9 cellular contexts compared by ENCODE assay signal in the genomic region with DNA sequence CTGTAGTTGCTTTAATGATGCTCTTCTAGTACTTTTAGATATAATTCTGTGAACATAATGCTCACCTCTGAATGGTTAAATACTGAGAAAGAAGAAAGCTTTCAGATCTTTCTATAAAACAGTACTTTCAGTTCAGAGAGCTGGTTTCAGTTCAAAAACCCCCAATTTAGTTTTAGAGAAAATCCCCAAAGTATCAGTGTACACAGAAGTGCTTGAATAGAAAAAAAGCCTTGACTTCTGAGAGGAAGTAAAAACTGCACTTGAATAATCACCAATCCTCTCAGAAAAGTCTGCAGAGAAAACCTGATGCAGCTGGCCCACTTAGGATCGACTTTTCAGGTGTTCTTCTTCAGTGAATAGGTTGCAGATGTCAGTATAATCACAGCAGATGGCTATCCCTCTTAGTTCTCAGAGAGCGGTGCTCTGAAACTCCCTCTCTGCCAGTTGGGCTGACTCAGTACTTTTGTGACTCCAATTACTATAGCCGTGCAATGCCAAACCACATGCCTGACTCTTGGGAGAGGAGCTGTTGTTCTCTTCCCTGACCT.
DNase-seq lines count a peak whose midpoint lies in the region; ATAC-seq and TF ChIP-seq lines count a peak whose summit lies in the region.
"Had no signal": no experiment of that assay in that cellular context is flagged by ENCODE, and none has a peak within 500 bp of the region (broad histone marks: within the 10 kb centered on the region; RNA-seq: fewer than 3 reads in every experiment).

No MANE protein-coding gene starts in this region.

- H3K36me3 Mint-ChIP-seq in activated CD8-positive, alpha-beta T cell treated with anti-CD3 and anti-CD28 coated beads, Interleukin-2, amount 10 ng/mL, durations not matched to agents 7 days and 5 days (ENCODE audit: low read depth), result no peaks in the 10 kb centered on the region

- ATAC-seq in GM19324 (IDR thresholded peaks at IDR 0.05; ENCODE audit: low FRiP score, unreplicated experiment) (peak; percentile 67), HG03139 (IDR thresholded peaks at IDR 0.05; ENCODE audit: unreplicated experiment) (peak; percentile 86)
- ATAC-seq in activated CD8-positive, alpha-beta T cell treated with anti-CD3 and anti-CD28 coated beads, Interleukin-2, amount 10 ng/mL, durations not matched to agents 7 days and 5 days, result no peak

- TF ChIP-seq CTCF in BJ (IDR thresholded peaks at IDR 0.05; ENCODE audit: insufficient read depth, low read depth, low read length), result no peak

- H3K27me3 ChIP-seq in BJ (ENCODE audit: control insufficient read depth, insufficient read depth, low read length), result no peaks in the 10 kb centered on the region

- H3K4me3 ChIP-seq in BJ (ENCODE audit: low read depth, low read length), result no peak overlapping the region

- POLR2A ChIA-PET in BJ (lab: Charles Lee), result no interaction called here
- POLR2A ChIA-PET in activated CD8-positive, alpha-beta T cell treated with anti-CD3 and anti-CD28 coated beads, Interleukin-2, amount 10 ng/mL, durations not matched to agents 7 days and 5 days (lab: Charles Lee), result no interaction called here

- DNase-seq in BJ (ENCODE audit: low read depth) (peak; percentile 13), NCI-H748 treated with DMSO at 0.1 percent for 48 hours (lab: John Stamatoyannopoulos, UW) (peak; percentile 25), glomerular visceral epithelial cell (ENCODE audit: extremely low spot score) (peak; percentile 75), dermis blood vessel endothelial cell (no peak)
- DNase-seq in activated CD4-positive, alpha-beta T cell treated with anti-CD3 and anti-CD28 coated beads for 1 hour, result no peak
- DNase-seq in activated CD8-positive, alpha-beta T cell treated with anti-CD3 and anti-CD28 coated beads, Interleukin-2, amount 10 ng/mL, durations not matched to agents 7 days and 5 days, result no peak

- CTCF ChIA-PET in BJ (lab: Yijun Ruan, JAX), result no interaction called here
- CTCF ChIA-PET in activated CD8-positive, alpha-beta T cell treated with anti-CD3 and anti-CD28 coated beads, Interleukin-2, amount 10 ng/mL, durations not matched to agents 7 days and 5 days (lab: Charles Lee), result interaction anchor here (0.7 kb wide), 1 partner anchor 78 kb away, joined by 3 read pairs; no protein-coding TSS in a partner anchor

- H3K27me3 Mint-ChIP-seq in activated CD8-positive, alpha-beta T cell treated with anti-CD3 and anti-CD28 coated beads, Interleukin-2, amount 10 ng/mL, durations not matched to agents 7 days and 5 days (ENCODE audit: low read depth), result no peaks in the 10 kb centered on the region
- H3K27me3 Mint-ChIP-seq: central memory CD8-positive, alpha-beta T cell had no signal

- H3K9me3 Mint-ChIP-seq in activated CD8-positive, alpha-beta T cell treated with anti-CD3 and anti-CD28 coated beads, Interleukin-2, amount 10 ng/mL, durations not matched to agents 7 days and 5 days (ENCODE audit: insufficient read depth), result peaks cover 5% of the 10 kb centered on the region

- H3K4me1 Mint-ChIP-seq in activated CD8-positive, alpha-beta T cell treated with anti-CD3 and anti-CD28 coated beads, Interleukin-2, amount 10 ng/mL, durations not matched to agents 7 days and 5 days (ENCODE audit: low read depth), result no peaks in the 10 kb centered on the region
- H3K4me1 Mint-ChIP-seq: central memory CD8-positive, alpha-beta T cell had no signal

- no peak overlapping the region for H3K4me3 Mint-ChIP-seq in activated CD8-positive, alpha-beta T cell treated with anti-CD3 and anti-CD28 coated beads, Interleukin-2, amount 10 ng/mL, durations not matched to agents 7 days and 5 days
- H3K4me3 Mint-ChIP-seq: central memory CD8-positive, alpha-beta T cell had no signal

- H3K27ac Mint-ChIP-seq in activated CD8-positive, alpha-beta T cell treated with anti-CD3 and anti-CD28 coated beads, Interleukin-2, amount 10 ng/mL, durations not matched to agents 7 days and 5 days, result no peak overlapping the region

- H3K36me3 ChIP-seq in BJ (ENCODE audit: control insufficient read depth, insufficient read depth, low read length), result no peaks in the 10 kb centered on the region

Comparison
In these comparisons a context has a peak if more than half of its experiments do, and no peak if none do; other contexts are left out.
1. DNase-seq: peak in BJ (single experiment), NCI-H748 treated with DMSO at 0.1 percent for 48 hours (single experiment) and glomerular visceral epithelial cell (single experiment); none in activated CD4-positive, alpha-beta T cell treated with anti-CD3 and anti-CD28 coated beads for 1 hour (single experiment), activated CD8-positive, alpha-beta T cell treated with anti-CD3 and anti-CD28 coated beads, Interleukin-2, amount 10 ng/mL, durations not matched to agents 7 days and 5 days (single experiment) and dermis blood vessel endothelial cell (single experiment).